10 cellular contexts compared by ENCODE assay signal in the genomic region with DNA sequence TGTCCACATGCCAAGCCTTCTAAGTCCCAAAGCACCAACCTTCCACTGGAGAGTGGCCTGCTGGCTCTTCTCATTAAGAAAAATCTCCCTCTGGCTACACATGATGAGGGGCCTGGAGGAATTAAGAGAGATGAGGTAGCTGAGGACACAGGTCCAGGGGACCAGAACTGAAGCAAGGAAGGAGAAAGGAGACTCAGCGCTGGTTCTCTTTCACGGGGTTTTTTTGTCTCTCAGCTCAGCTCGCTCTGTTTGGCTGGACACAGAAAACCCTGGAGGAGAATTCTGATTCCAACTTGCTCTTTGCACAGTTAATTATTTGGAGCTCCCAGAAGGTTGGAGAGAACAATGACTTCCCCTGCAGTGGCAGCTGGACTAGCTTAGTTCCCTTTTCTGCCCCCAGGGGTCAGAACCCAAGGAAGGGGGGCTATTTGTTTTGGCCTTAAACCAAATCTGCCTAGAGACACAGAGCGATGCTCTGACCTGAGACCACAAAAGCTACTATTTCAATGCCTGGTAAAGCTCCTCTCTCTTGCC.
A peak's percentile ranks its signal among the peaks of the same experiment; 100 is the strongest.
DNase-seq lines count a peak whose midpoint lies in the region; ATAC-seq and TF ChIP-seq lines count a peak whose summit lies in the region.
"Had no signal": no experiment of that assay in that cellular context is flagged by ENCODE, and none has a peak within 500 bp of the region (broad histone marks: within the 10 kb centered on the region; RNA-seq: fewer than 3 reads in every experiment).

No MANE protein-coding gene starts in this region.

- peaks cover 0 to 8% of the 10 kb centered on the region in 2 donors for H3K4me1 ChIP-seq in right atrium auricular region

- no peak overlapping the region for H3K4me3 Mint-ChIP-seq in type B pancreatic cell
- H3K4me3 Mint-ChIP-seq in activated T-helper 17 cell treated with anti-CD3 and anti-CD28 coated beads, Interleukin-2, amount 50 U/mL, for 72 hours: no peak overlapping the region

- peak; percentile 81 for ATAC-seq in Right ventricle myocardium superior (ENCODE audit: poor library complexity)
- ATAC-seq in HG03108 (IDR thresholded peaks at IDR 0.05; ENCODE audit: unreplicated experiment): no peak
- no peak for ATAC-seq in activated T-helper 17 cell treated with anti-CD3 and anti-CD28 coated beads, Interleukin-2, amount 50 U/mL, for 72 hours (replicated peaks)

- H3K27me3 ChIP-seq in right atrium auricular region: no peaks in the 10 kb centered on the region
- H3K27me3 ChIP-seq: neutrophil had no signal

- peaks cover 3% of the 10 kb centered on the region for H3K27me3 Mint-ChIP-seq in type B pancreatic cell
- H3K27me3 Mint-ChIP-seq in activated T-helper 17 cell treated with anti-CD3 and anti-CD28 coated beads, Interleukin-2, amount 50 U/mL, for 72 hours: no peaks in the 10 kb centered on the region

- H3K9me3 ChIP-seq in right atrium auricular region: no peaks in the 10 kb centered on the region
- H3K9me3 ChIP-seq: neutrophil had no signal

- H3K27ac ChIP-seq in right atrium auricular region: no peak overlapping the region
- H3K27ac ChIP-seq: neutrophil had no signal

- no peak overlapping the region for H3K4me3 ChIP-seq in right atrium auricular region

- TF ChIP-seq CTCF in right atrium auricular region (IDR thresholded peaks at IDR 0.05) (no peak), type B pancreatic cell (conservative IDR thresholded peaks at IDR 0.05) (peak; percentile 62)

- H3K4me1 Mint-ChIP-seq in type B pancreatic cell (ENCODE audit: unreplicated experiment): peaks cover 42% of the 10 kb centered on the region
- no peaks in the 10 kb centered on the region for H3K4me1 Mint-ChIP-seq in activated T-helper 17 cell treated with anti-CD3 and anti-CD28 coated beads, Interleukin-2, amount 50 U/mL, for 72 hours

- H3K36me3 ChIP-seq in right atrium auricular region: no peaks in the 10 kb centered on the region
- H3K36me3 ChIP-seq: neutrophil had no signal

- peak overlapping the region; percentile 0 for H3K27ac Mint-ChIP-seq in type B pancreatic cell
- H3K27ac Mint-ChIP-seq in activated T-helper 17 cell treated with anti-CD3 and anti-CD28 coated beads, Interleukin-2, amount 50 U/mL, for 72 hours: no peak overlapping the region

- DNase-seq in Right ventricle myocardium superior (no peak), right atrium auricular region (ENCODE audit: low spot score) (no peak), RPMI7951 (ENCODE audit: low read depth) (peak; percentile 96), iPS DF 19.7 (ENCODE audit: low read depth, low spot score) (peak; percentile 15), type B pancreatic cell (ENCODE audit: extremely low spot score, unreplicated experiment) (no peak)
- DNase-seq in activated CD8-positive, alpha-beta memory T cell treated with anti-CD3 and anti-CD28 coated beads, Interleukin-2, amount 50 U/mL, for 48 hours: no peak
- DNase-seq: NCI-H1694 treated with DMSO at 0.1 percent for 48 hours had no signal

- peaks cover 10% of the 10 kb centered on the region for H3K9me3 Mint-ChIP-seq in type B pancreatic cell
- H3K9me3 Mint-ChIP-seq in activated T-helper 17 cell treated with anti-CD3 and anti-CD28 coated beads, Interleukin-2, amount 50 U/mL, for 72 hours: no peaks in the 10 kb centered on the region

- H3K36me3 Mint-ChIP-seq in type B pancreatic cell: peaks cover 6% of the 10 kb centered on the region
- H3K36me3 Mint-ChIP-seq in activated T-helper 17 cell treated with anti-CD3 and anti-CD28 coated beads, Interleukin-2, amount 50 U/mL, for 72 hours (ENCODE audit: low read depth): no peaks in the 10 kb centered on the region

- intact Hi-C loops in Right ventricle myocardium superior (cut with DNase I): no loop called here

Comparison
In these comparisons a context has a peak if more than half of its experiments do, and no peak if none do; other contexts are left out.
1. DNase-seq: peak in RPMI7951 (single experiment) and iPS DF 19.7 (single experiment); none in Right ventricle myocardium superior (single experiment), right atrium auricular region (single experiment), type B pancreatic cell (single experiment) and activated CD8-positive, alpha-beta memory T cell treated with anti-CD3 and anti-CD28 coated beads, Interleukin-2, amount 50 U/mL, for 48 hours (single experiment).